8 cellular contexts compared by ENCODE assay signal in genomic region chr4:170026253-170026991, GRCh38. TPM values are rescaled to one million over a fixed set of nuclear protein-coding genes. Genes with fewer than 3 reads are reported as not detected.
DNase-seq lines count a peak whose midpoint lies in the region; ATAC-seq lines count a peak whose summit lies in the region.

Gene MFAP3L, minus strand, starts transcription at chr4:170026395. Its CDS starts 20,518 bp downstream, at chr4:170005877.

- H3K36me3 Mint-ChIP-seq in IgD-negative memory B cell = no peaks in the 10 kb centered on the region

- peaks cover 25% of the 10 kb centered on the region for H3K27me3 Mint-ChIP-seq in IgD-negative memory B cell

- H3K9me3 Mint-ChIP-seq in IgD-negative memory B cell = no peaks in the 10 kb centered on the region

- H3K27ac Mint-ChIP-seq in IgD-negative memory B cell = peak within 1 kb of the TSS; percentile 51 to 93 (median 89)

- peak within 1 kb of the TSS in 4 of 5 donors; percentile 64 to 96 (median 76) for H3K9ac ChIP-seq in subcutaneous abdominal adipose tissue (ENCODE audit: low read length in 5 of 5)

- H3K4me3 ChIP-seq in subcutaneous abdominal adipose tissue (ENCODE audit: low read depth in 1 of 5, low read length in 5 of 5) = peak within 1 kb of the TSS; percentile 73 to 93 (median 80)

- DNase-seq in DMS153 treated with DMSO at 0.1 percent for 48 hours (lab: John Stamatoyannopoulos, UW; ENCODE audit: unreplicated experiment) (peak; percentile 60), SK-N-DZ (ENCODE audit: low spot score) (peak; percentile 82), globus pallidus (ENCODE audit: low spot score) (peak; percentile 88), non-pigmented ciliary epithelial cell (ENCODE audit: low read depth) (peak; percentile 44)
- peak; percentile 88 for DNase-seq in activated naive CD4-positive, alpha-beta T cell treated with anti-CD3 and anti-CD28 coated beads, Interleukin-2, amount 50 U/mL, for 16 hours

- peak within 1 kb of the TSS; percentile 53 for H3K27ac ChIP-seq in subcutaneous abdominal adipose tissue (ENCODE audit: low read depth, low read length)

- peaks cover 2 to 7% (median 5%) of the 10 kb centered on the region in 3 donors for H3K4me1 Mint-ChIP-seq in IgD-negative memory B cell

- H3K4me1 ChIP-seq in subcutaneous abdominal adipose tissue (ENCODE audit: control insufficient read depth in 5 of 5, insufficient read depth in 5 of 5, low read length in 5 of 5) = peaks cover 0 to 12% (median 10%) of the 10 kb centered on the region in 5 donors

- H3K27me3 ChIP-seq in subcutaneous abdominal adipose tissue (ENCODE audit: control insufficient read depth in 5 of 5, insufficient read depth in 4 of 5, low read length in 5 of 5) = no peaks in the 10 kb centered on the region

- peak within 1 kb of the TSS; percentile 90 to 97 (median 96) for H3K4me3 Mint-ChIP-seq in IgD-negative memory B cell

- peak; percentile 80 for ATAC-seq in GM21717 (IDR thresholded peaks at IDR 0.05; ENCODE audit: unreplicated experiment)

- peaks cover 0 to 7% (median 0%) of the 10 kb centered on the region in 5 donors for H3K9me3 ChIP-seq in subcutaneous abdominal adipose tissue (ENCODE audit: control insufficient read depth in 5 of 5, low read length in 5 of 5)

- H3K36me3 ChIP-seq in subcutaneous abdominal adipose tissue (ENCODE audit: control insufficient read depth in 5 of 5, insufficient read depth in 5 of 5, low read length in 5 of 5) = no peaks in the 10 kb centered on the region

RNA-seq across cellular contexts. Expression of gene MFAP3L, which starts in this region (rescaled TPM):
- 0.34 TPM for polyA plus RNA-seq in IgD-negative memory B cell
- 4.3 and 8.7 TPM in 2 replicates for polyA plus RNA-seq in SK-N-DZ (2014; cell fraction: cytosol; rRNA removed)
- polyA plus RNA-seq in SK-N-DZ (2014; cell fraction: nucleus; rRNA removed) = 7.5 and 7.6 TPM in 2 replicates

Comparison
In these comparisons a context has a peak if more than half of its experiments do, and no peak if none do; other contexts are left out.
1. Peak in every context shown above with its lines: DNase-seq, ATAC-seq, H3K4me3 ChIP-seq and H3K27ac ChIP-seq.